ENCODE assay signal across 8 cellular contexts in genomic region chr1:167221126-167221803, GRCh38. TPM values are rescaled to one million over a fixed set of nuclear protein-coding genes. Genes with fewer than 3 reads are reported as not detected.
DNase-seq lines count a peak whose midpoint lies in the region; ATAC-seq and TF ChIP-seq lines count a peak whose summit lies in the region.

No MANE protein-coding gene starts in this region.

- H3K4me3 Mint-ChIP-seq in MCF 10A (ENCODE audit: unreplicated experiment), result peak overlapping the region; percentile 100
- peak overlapping the region; percentile 88 to 92 for H3K4me3 Mint-ChIP-seq in stimulated activated naive B cell treated with anti-CD40 and anti-IgM and Interleukin-4, amounts not matched to agents 10 μg/mL and 1 μg/mL and 100 μg/mL, for 72 hours

- peak; percentile 26 for ATAC-seq in left colon
- ATAC-seq in stimulated activated naive B cell treated with anti-CD40 and anti-IgM and Interleukin-4, amounts not matched to agents 10 μg/mL and 1 μg/mL and 100 μg/mL, for 72 hours (replicated peaks), result peak; percentile 19 to 24

- H3K36me3 Mint-ChIP-seq in MCF 10A (ENCODE audit: insufficient read depth, unreplicated experiment), result peaks cover 12% of the 10 kb centered on the region
- H3K36me3 Mint-ChIP-seq in stimulated activated naive B cell treated with anti-CD40 and anti-IgM and Interleukin-4, amounts not matched to agents 10 μg/mL and 1 μg/mL and 100 μg/mL, for 72 hours, result peaks cover 0 to 2% of the 10 kb centered on the region in 2 donors

- in situ Hi-C loops in HAP-1 (cut with MboI; ENCODE audit: low sequenced_read_pairs), result no loop called here

- TF ChIP-seq CTCF in MCF 10A (IDR thresholded peaks at IDR 0.05; ENCODE audit: unreplicated experiment), result no peak

- H3K27me3 ChIP-seq in HAP-1 (ENCODE audit: low read depth), result no peaks in the 10 kb centered on the region

- CTCF ChIA-PET in MCF 10A (lab: Yijun Ruan, JAX), result interaction anchor here (1.0 to 8.3 kb wide), 22 partner anchors 11 to 1297 kb away, joined by 3 to 190 read pairs (median 7); partner anchors contain the start of gene ILDR2

- peak; percentile 65 for DNase-seq in NCI-H2227 (lab: John Stamatoyannopoulos, UW; ENCODE audit: unreplicated experiment)
- DNase-seq in NCI-H2227 treated with DMSO at 0.1 percent for 48 hours (lab: John Stamatoyannopoulos, UW), result no peak
- peak in 1 of 2 experiments; percentile 55 for DNase-seq in HAP-1 (ENCODE audit: low spot score in 2 of 2)
- DNase-seq in NCI-H460 (ENCODE audit: extremely low read depth, low read depth), result peak; percentile 26
- DNase-seq in MCF 10A (ENCODE audit: unreplicated experiment), result no peak
- DNase-seq in left colon, result no peak
- DNase-seq in stimulated activated naive B cell treated with anti-CD40 and anti-IgM and Interleukin-4, amounts not matched to agents 10 μg/mL and 1 μg/mL and 100 μg/mL, for 72 hours, result peak; percentile 43
- DNase-seq in DMS79 (lab: John Stamatoyannopoulos, UW), result no peak

- intact Hi-C loops in MCF 10A (cut with micrococcal nuclease), result loop anchor here (2.0 to 5.0 kb wide), 5 partner anchors 92 to 466 kb away; no protein-coding TSS in a partner anchor
- intact Hi-C loops in left colon (cut with DNase I, micrococcal nuclease), result no loop called here

- no peaks in the 10 kb centered on the region for H3K27me3 Mint-ChIP-seq in MCF 10A (ENCODE audit: insufficient read depth, unreplicated experiment)
- no peaks in the 10 kb centered on the region for H3K27me3 Mint-ChIP-seq in stimulated activated naive B cell treated with anti-CD40 and anti-IgM and Interleukin-4, amounts not matched to agents 10 μg/mL and 1 μg/mL and 100 μg/mL, for 72 hours

- H3K36me3 ChIP-seq in HAP-1 (replicated peaks), result no peaks in the 10 kb centered on the region

- BruUV-seq in MCF 10A (replicated peaks; lab: Mats Ljungman, UMichigan), result no TSS peak

- peaks cover 38% of the 10 kb centered on the region for H3K4me1 Mint-ChIP-seq in MCF 10A (ENCODE audit: insufficient read depth, unreplicated experiment)
- peaks cover 10 to 37% of the 10 kb centered on the region in 2 donors for H3K4me1 Mint-ChIP-seq in stimulated activated naive B cell treated with anti-CD40 and anti-IgM and Interleukin-4, amounts not matched to agents 10 μg/mL and 1 μg/mL and 100 μg/mL, for 72 hours

- POLR2A ChIA-PET in MCF 10A (lab: Yijun Ruan, JAX), result interaction anchor here (0.6 to 5.5 kb wide), 20 partner anchors 11 to 1589 kb away, joined by 3 to 51 read pairs (median 14); partner anchors contain the start of genes POGK and TADA1

- H3K9me3 ChIP-seq in HAP-1, result no peaks in the 10 kb centered on the region

- peak overlapping the region; percentile 88 for H3K4me3 ChIP-seq in HAP-1

- no peaks in the 10 kb centered on the region for H3K9me3 Mint-ChIP-seq in MCF 10A (ENCODE audit: unreplicated experiment)
- H3K9me3 Mint-ChIP-seq in stimulated activated naive B cell treated with anti-CD40 and anti-IgM and Interleukin-4, amounts not matched to agents 10 μg/mL and 1 μg/mL and 100 μg/mL, for 72 hours, result peaks cover 0 to 5% of the 10 kb centered on the region in 2 donors

- H3K27ac Mint-ChIP-seq in MCF 10A (ENCODE audit: low read depth, unreplicated experiment), result peak overlapping the region; percentile 100
- H3K27ac Mint-ChIP-seq in stimulated activated naive B cell treated with anti-CD40 and anti-IgM and Interleukin-4, amounts not matched to agents 10 μg/mL and 1 μg/mL and 100 μg/mL, for 72 hours, result peak overlapping the region; percentile 99

- H3K4me1 ChIP-seq in HAP-1, result peaks cover 21% of the 10 kb centered on the region

RNA-seq across cellular contexts. Expression of gene POU2F1, which starts 0.6 kb away (rescaled TPM):
- total RNA-seq in NCI-H460 (2014; rRNA removed; shearing (Covaris generic)), result 11.5 and 12.3 TPM in 2 replicates
- 8.7 and 9.6 TPM in 2 replicates for polyA plus RNA-seq in NCI-H460 (2014; cell fraction: nucleus; rRNA removed)
- total RNA-seq in MCF 10A (2022) (11.6 and 16.7 TPM in 2 replicates), left colon (10 to 100 TPM; 14.3 to 16.4 TPM)

Comparison
In these comparisons a context has a peak if more than half of its experiments do, and no peak if none do; other contexts are left out.
1. DNase-seq: peak in NCI-H2227 (single experiment), NCI-H460 (single experiment) and stimulated activated naive B cell treated with anti-CD40 and anti-IgM and Interleukin-4, amounts not matched to agents 10 μg/mL and 1 μg/mL and 100 μg/mL, for 72 hours (single experiment); none in NCI-H2227 treated with DMSO at 0.1 percent for 48 hours (single experiment), MCF 10A (single experiment), left colon (0 of 2) and DMS79 (single experiment).